33 cellular contexts compared by ENCODE assay signal in genomic region chr12:67873355-67873754, GRCh38.
"Had no signal": no experiment of that assay in that cellular context is flagged by ENCODE, and none has a peak within 500 bp of the region (broad histone marks: within the 10 kb centered on the region; RNA-seq: fewer than 3 reads in every experiment).

No MANE protein-coding gene starts in this region.

- H3K4me2 ChIP-seq: hepatocyte had no signal

- H3K4me3 ChIP-seq: adrenal gland, body of pancreas, esophagus squamous epithelium, gastrocnemius medialis, hepatocyte, left ventricle myocardium inferior, lung, ovary, prostate gland, sigmoid colon, stomach, thyroid gland, upper lobe of left lung, vagina had no signal

- H3K36me3 ChIP-seq: adrenal gland, esophagus squamous epithelium, gastrocnemius medialis, left ventricle myocardium inferior, neutrophil, ovary, prostate gland, sigmoid colon, stomach, thyroid gland, upper lobe of left lung, vagina had no signal

- H3K4me3 Mint-ChIP-seq: activated CD4-positive, alpha-beta T cell treated with anti-CD3 and anti-CD28 coated beads for 36 hours; activated naive CD4-positive, alpha-beta T cell treated with anti-CD3 and anti-CD28 coated beads for 36 hours; activated naive CD8-positive, alpha-beta T cell treated with anti-CD3 and anti-CD28 coated beads for 36 hours; nephron progenitor cell; stimulated activated naive B cell treated with anti-CD40 and anti-IgM and Interleukin-4, amounts not matched to agents 10 μg/mL and 1 μg/mL and 100 μg/mL, for 72 hours had no signal

- H3K27me3 Mint-ChIP-seq: activated CD4-positive, alpha-beta T cell treated with anti-CD3 and anti-CD28 coated beads for 36 hours; activated naive CD8-positive, alpha-beta T cell treated with anti-CD3 and anti-CD28 coated beads for 36 hours had no signal

- H3K27ac Mint-ChIP-seq: activated CD4-positive, alpha-beta T cell treated with anti-CD3 and anti-CD28 coated beads for 36 hours; activated naive CD4-positive, alpha-beta T cell treated with anti-CD3 and anti-CD28 coated beads for 36 hours; activated naive CD8-positive, alpha-beta T cell treated with anti-CD3 and anti-CD28 coated beads for 36 hours; nephron progenitor cell; stimulated activated naive B cell treated with anti-CD40 and anti-IgM and Interleukin-4, amounts not matched to agents 10 μg/mL and 1 μg/mL and 100 μg/mL, for 72 hours had no signal

- H3K79me2 ChIP-seq: hepatocyte had no signal

- H3K27ac ChIP-seq: adrenal gland, body of pancreas, epithelial cell of prostate, esophagus squamous epithelium, gastrocnemius medialis, hepatocyte, left ventricle myocardium inferior, neutrophil, ovary, prostate gland, sigmoid colon, stomach, thyroid gland, upper lobe of left lung, vagina had no signal

- ATAC-seq: activated CD4-positive, alpha-beta T cell treated with anti-CD3 and anti-CD28 coated beads for 36 hours; body of pancreas; gastrocnemius medialis; stimulated activated naive B cell treated with anti-CD40 and anti-IgM and Interleukin-4, amounts not matched to agents 10 μg/mL and 1 μg/mL and 100 μg/mL, for 72 hours had no signal

- H2AFZ ChIP-seq: hepatocyte had no signal

- H3K27me3 ChIP-seq: adrenal gland, body of pancreas, gastrocnemius medialis, hepatocyte, neutrophil, ovary, sigmoid colon, stomach, thyroid gland, upper lobe of left lung, vagina had no signal

- H3K9me3 ChIP-seq: adrenal gland, body of pancreas, esophagus squamous epithelium, gastrocnemius medialis, left ventricle myocardium inferior, neutrophil, ovary, prostate gland, sigmoid colon, stomach, thyroid gland, upper lobe of left lung, vagina had no signal

- H3K4me1 ChIP-seq: adrenal gland, body of pancreas, esophagus squamous epithelium, gastrocnemius medialis, left ventricle myocardium inferior, prostate gland, sigmoid colon, stomach, thyroid gland, upper lobe of left lung, vagina had no signal

- H3K4me1 Mint-ChIP-seq: activated CD4-positive, alpha-beta T cell treated with anti-CD3 and anti-CD28 coated beads for 36 hours; activated naive CD8-positive, alpha-beta T cell treated with anti-CD3 and anti-CD28 coated beads for 36 hours; nephron progenitor cell had no signal

- DNase-seq: activated CD4-positive, alpha-beta T cell treated with anti-CD3 and anti-CD28 coated beads for 36 hours; activated CD4-positive, alpha-beta T cell treated with anti-CD3 and anti-CD28 coated beads, Interleukin-2, amount 50 U/mL, for 4 hours; activated CD4-positive, CD25-positive, alpha-beta regulatory T cell; activated CD8-positive, alpha-beta memory T cell treated with anti-CD3 and anti-CD28 coated beads for 24 hours; activated effector memory CD4-positive, alpha-beta T cell treated with anti-CD3 and anti-CD28 coated beads, Interleukin-2, amount 50 U/mL, for 16 hours; activated naive CD4-positive, alpha-beta T cell treated with anti-CD3 and anti-CD28 coated beads for 36 hours; activated naive CD8-positive, alpha-beta T cell treated with anti-CD3 and anti-CD28 coated beads for 36 hours; adrenal gland; aorta; body of pancreas; dermis blood vessel endothelial cell; effector CD4-positive, alpha-beta T cell; esophagus squamous epithelium; gastrocnemius medialis; islet precursor cell; left ventricle myocardium inferior; naive B cell; nephron progenitor cell; ovary; retina; sigmoid colon; small intestine; stimulated activated CD4-positive, alpha-beta T cell treated with anti-CD3 and anti-CD28 coated beads, Interleukin-4, amount 100 ng/mL, for 24 hours; stimulated activated naive B cell treated with anti-CD40 and anti-IgM and Interleukin-4, amounts not matched to agents 10 μg/mL and 1 μg/mL and 100 μg/mL, for 72 hours; stomach; thyroid gland; upper lobe of left lung had no signal
